In the genomic region with DNA sequence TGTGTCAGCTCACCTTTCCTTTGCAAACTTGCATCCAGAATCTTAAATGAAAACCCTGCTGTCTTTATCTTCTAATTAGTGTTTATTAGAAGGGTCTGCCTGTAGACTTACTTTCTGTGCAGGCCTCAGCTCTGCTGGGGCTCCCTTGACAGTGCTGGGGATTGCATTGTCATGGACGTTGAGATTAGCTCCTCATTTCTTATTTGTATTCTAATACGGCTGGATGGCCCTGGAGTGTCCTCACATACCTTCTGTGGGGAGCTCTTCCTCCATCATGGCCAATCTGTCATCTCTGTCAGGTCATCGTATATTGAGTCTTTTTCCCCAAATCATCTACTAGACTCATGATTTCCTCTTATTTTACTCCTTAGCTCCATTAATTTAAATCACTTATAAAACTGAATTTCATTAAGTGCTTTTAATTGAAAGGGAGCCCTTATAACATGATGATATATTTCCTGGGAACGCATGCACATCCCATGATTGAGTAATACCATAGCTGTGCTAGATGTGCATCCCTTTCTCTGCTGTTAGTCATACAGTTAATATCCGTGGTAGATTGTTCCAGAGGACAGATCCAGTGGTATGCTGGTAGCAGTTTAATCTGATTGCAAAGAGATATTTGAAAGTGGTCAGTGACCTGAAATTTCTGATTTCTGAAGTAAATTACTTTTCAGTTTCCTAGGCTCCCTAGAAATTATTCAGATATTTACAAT, we compare ENCODE assay signal across 19 cellular contexts.
DNase-seq lines count a peak whose midpoint lies in the region; ATAC-seq and TF ChIP-seq lines count a peak whose summit lies in the region.
"Had no signal": no experiment of that assay in that cellular context is flagged by ENCODE, and none has a peak within 500 bp of the region (broad histone marks: within the 10 kb centered on the region; RNA-seq: fewer than 3 reads in every experiment).

No MANE protein-coding gene starts in this region.

- ATAC-seq in memory B cell (ENCODE audit: low read depth) (no peak), HG03432 (IDR thresholded peaks at IDR 0.05; ENCODE audit: unreplicated experiment) (no peak), GM18520 (IDR thresholded peaks at IDR 0.05; ENCODE audit: unreplicated experiment) (no peak)
- ATAC-seq: activated T-helper 17 cell treated with anti-CD3 and anti-CD28 coated beads, Interleukin-2, amount 50 U/mL, for 72 hours; right cardiac atrium had no signal

- H3K36me3 Mint-ChIP-seq in memory B cell = peaks cover 9% of the 10 kb centered on the region

- peak overlapping the region; percentile 35 for H3K27ac Mint-ChIP-seq in memory B cell
- H3K27ac Mint-ChIP-seq: activated T-helper 17 cell treated with anti-CD3 and anti-CD28 coated beads, Interleukin-2, amount 50 U/mL, for 72 hours had no signal

- no peak overlapping the region for H3K4me3 ChIP-seq in cardiac fibroblast (replicated peaks in 1 of 2; ENCODE audit: low read depth in 2 of 2, low read length in 2 of 2)

- no peak overlapping the region for H3K4me3 Mint-ChIP-seq in memory B cell
- H3K4me3 Mint-ChIP-seq: activated T-helper 17 cell treated with anti-CD3 and anti-CD28 coated beads, Interleukin-2, amount 50 U/mL, for 72 hours; IgD-negative memory B cell; immature natural killer cell; neural crest cell had no signal

- no peak for TF ChIP-seq CTCF in cardiac fibroblast (IDR thresholded peaks at IDR 0.05; ENCODE audit: low read depth, low read length)

- no peaks in the 10 kb centered on the region for H3K27me3 Mint-ChIP-seq in memory B cell
- H3K27me3 Mint-ChIP-seq: activated T-helper 17 cell treated with anti-CD3 and anti-CD28 coated beads, Interleukin-2, amount 50 U/mL, for 72 hours; IgD-negative memory B cell had no signal

- H3K9me3 Mint-ChIP-seq in memory B cell = no peaks in the 10 kb centered on the region
- H3K9me3 Mint-ChIP-seq: activated T-helper 17 cell treated with anti-CD3 and anti-CD28 coated beads, Interleukin-2, amount 50 U/mL, for 72 hours; immature natural killer cell had no signal

- DNase-seq in AG20443 (ENCODE audit: low spot score) = peak; percentile 43
- peak; percentile 28 for DNase-seq in HT1080 (ENCODE audit: low read depth)
- peak; percentile 36 to 74 for DNase-seq in cardiac fibroblast (ENCODE audit: low read depth in 2 of 2)
- DNase-seq in memory B cell (ENCODE audit: low spot score in 2 of 2) = no peak
- DNase-seq in hippocampal formation (lab: John Stamatoyannopoulos, UW) = no peak
- DNase-seq in stimulated activated CD4-positive, alpha-beta T cell treated with anti-CD3 and anti-CD28 coated beads, Interleukin-4, amount 100 ng/mL, for 24 hours = no peak
- DNase-seq: amniotic stem cell, Caco-2, cerebellar nuclear complex, glutamatergic neuron, immature natural killer cell, NCI-H2029 treated with DMSO at 0.1 percent for 48 hours, NCI-H510A, right cardiac atrium had no signal

- peaks cover 21% of the 10 kb centered on the region for H3K4me1 Mint-ChIP-seq in memory B cell
- H3K4me1 Mint-ChIP-seq: neural crest cell had no signal

Comparison
In these comparisons a context has a peak if more than half of its experiments do, and no peak if none do; other contexts are left out.
1. DNase-seq: peak in AG20443 (single experiment), HT1080 (single experiment) and cardiac fibroblast (2 of 2); none in memory B cell (0 of 2), hippocampal formation (0 of 2) and stimulated activated CD4-positive, alpha-beta T cell treated with anti-CD3 and anti-CD28 coated beads, Interleukin-4, amount 100 ng/mL, for 24 hours (single experiment).